ENCODE assay signal across 6 cellular contexts in the genomic region with DNA sequence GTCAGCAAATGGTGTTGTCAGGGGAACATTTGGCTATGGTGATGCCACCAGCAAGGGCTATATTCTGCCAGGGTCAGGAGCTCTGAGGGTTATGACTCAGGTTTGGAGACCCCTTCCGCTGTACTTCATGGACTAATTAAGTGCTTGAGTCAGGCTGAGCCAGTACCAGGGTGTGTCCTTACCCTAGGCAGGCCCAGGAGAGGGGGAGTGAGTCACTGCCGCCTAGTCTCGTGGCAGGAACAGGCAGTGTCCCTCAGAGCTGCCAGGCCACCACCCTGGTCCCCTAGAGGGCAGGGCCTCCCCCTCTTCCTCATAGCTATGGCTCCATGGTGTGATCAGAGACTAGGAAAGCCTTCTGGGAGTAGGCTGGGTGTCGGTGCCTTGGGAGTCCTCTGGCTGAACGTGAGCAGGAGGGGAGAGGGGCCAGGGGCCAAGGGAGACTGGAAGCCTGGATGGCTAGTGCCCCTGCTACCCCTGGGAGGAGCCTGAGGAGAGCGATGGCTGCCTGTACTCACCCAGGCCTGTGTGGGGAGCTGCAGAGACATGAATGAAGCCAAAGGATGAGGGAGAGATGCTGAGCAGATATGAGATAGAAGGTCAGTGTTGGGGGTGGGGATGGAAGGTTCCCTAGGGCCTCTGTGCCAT.
DNase-seq lines count a peak whose midpoint lies in the region; ATAC-seq lines count a peak whose summit lies in the region.

No MANE protein-coding gene starts in this region.

- no peak for ATAC-seq in GM18907 (IDR thresholded peaks at IDR 0.05; ENCODE audit: unreplicated experiment)

- peak; percentile 44 for DNase-seq in DMS53 (lab: John Stamatoyannopoulos, UW)
- DNase-seq in DMS53 treated with DMSO at 0.1 percent for 48 hours (lab: John Stamatoyannopoulos, UW; ENCODE audit: unreplicated experiment): no peak
- peak; percentile 67 to 84 for DNase-seq in SW 1271 (lab: John Stamatoyannopoulos, UW)
- peak; percentile 75 for DNase-seq in hepatic stellate cell (ENCODE audit: low spot score)
- no peak for DNase-seq in GF-D8 (lab: John Stamatoyannopoulos, UW)

Comparison
In these comparisons a context has a peak if more than half of its experiments do, and no peak if none do; other contexts are left out.
1. DNase-seq: peak in DMS53 (single experiment), SW 1271 (2 of 2) and hepatic stellate cell (single experiment); none in DMS53 treated with DMSO at 0.1 percent for 48 hours (single experiment) and GF-D8 (single experiment).